In the genomic region with DNA sequence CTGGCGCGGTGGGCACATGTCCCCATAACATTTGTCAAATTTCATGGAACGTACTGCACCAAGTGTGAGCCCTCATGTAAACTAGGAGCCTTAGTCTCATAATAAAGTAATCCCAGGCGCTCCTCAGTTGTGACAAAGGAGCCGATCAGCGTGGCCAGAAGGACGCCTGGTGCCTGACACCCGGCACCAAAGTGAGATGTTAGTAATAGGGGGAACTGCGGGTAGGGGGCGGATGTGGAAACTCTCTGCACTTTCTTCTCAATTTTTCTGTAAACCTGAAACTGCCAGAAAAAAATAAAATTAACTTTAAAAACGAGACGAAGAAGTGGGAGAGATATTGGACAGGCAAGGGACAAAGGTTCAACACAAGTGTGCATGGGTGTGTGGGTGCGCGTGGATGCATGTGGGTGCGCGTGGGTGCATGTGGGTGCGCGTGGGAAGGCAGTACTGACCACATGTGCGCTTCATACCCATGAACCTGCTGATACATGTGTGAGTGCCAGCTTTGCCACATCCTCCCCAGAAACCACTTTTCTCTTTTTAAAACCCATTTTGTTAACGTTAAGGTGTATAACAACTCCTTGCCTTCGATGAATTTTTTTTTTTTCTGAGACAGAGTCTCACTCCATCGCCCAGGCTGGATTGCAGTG, we compare ENCODE assay signal across 20 cellular contexts. TPM values are rescaled to one million over a fixed set of nuclear protein-coding genes. Genes with fewer than 3 reads are reported as not detected.
A peak's percentile ranks its signal among the peaks of the same experiment; 100 is the strongest.
DNase-seq lines count a peak whose midpoint lies in the region; FAIRE-seq and TF ChIP-seq lines count a peak whose summit lies in the region.
"Had no signal": no experiment of that assay in that cellular context is flagged by ENCODE, and none has a peak within 500 bp of the region (broad histone marks: within the 10 kb centered on the region; RNA-seq: fewer than 3 reads in every experiment).

No MANE protein-coding gene starts in this region.

- peaks cover 3 to 13% of the 10 kb centered on the region in 2 donors for H3K9me3 ChIP-seq in kidney (ENCODE audit: control insufficient read depth in 1 of 2, low read length in 2 of 2)
- peaks cover 7% of the 10 kb centered on the region for H3K9me3 ChIP-seq in suprapubic skin

- peaks cover 4% of the 10 kb centered on the region for H3K36me3 Mint-ChIP-seq in activated CD4-positive, alpha-beta memory T cell treated with anti-CD3 and anti-CD28 coated beads for 36 hours
- no peaks in the 10 kb centered on the region for H3K36me3 Mint-ChIP-seq in activated CD4-positive, alpha-beta memory T cell treated with anti-CD3 and anti-CD28 coated beads, Interleukin-2, amount 10 ng/mL, durations not matched to agents 7 days and 5 days (ENCODE audit: low read depth)
- H3K36me3 Mint-ChIP-seq in T-helper 2 cell treated with Interferon-gamma antibody and Interleukin-4, amounts not matched to agents 5 μg/mL and 100 μg/mL, for 36 hours (ENCODE audit: low read depth): no peaks in the 10 kb centered on the region
- H3K36me3 Mint-ChIP-seq: CD4-positive, CD25-positive, alpha-beta regulatory T cell had no signal

- no peak for FAIRE-seq in kidney (lab: Jason Lieb, UNC)
- FAIRE-seq: colon, frontal cortex, K562, TTC549 had no signal

- no peak overlapping the region for H3K9ac ChIP-seq in kidney (ENCODE audit: low read length in 2 of 2)

- POLR2A ChIA-PET in activated CD4-positive, alpha-beta memory T cell treated with anti-CD3 and anti-CD28 coated beads for 36 hours (lab: Charles Lee): no interaction called here
- POLR2A ChIA-PET in activated CD4-positive, alpha-beta memory T cell treated with anti-CD3 and anti-CD28 coated beads, Interleukin-2, amount 10 ng/mL, durations not matched to agents 7 days and 5 days (lab: Charles Lee): no interaction called here

- H3K4me3 ChIP-seq in kidney (ENCODE audit: low read length in 2 of 2): no peak overlapping the region
- H3K4me3 ChIP-seq in suprapubic skin: no peak overlapping the region
- H3K4me3 ChIP-seq: K562, lung had no signal

- 85% methylated on average over 22 of the region's 22 CpGs for WGBS in suprapubic skin

- H3K9me3 Mint-ChIP-seq in activated CD4-positive, alpha-beta memory T cell treated with anti-CD3 and anti-CD28 coated beads for 36 hours: peaks cover 12% of the 10 kb centered on the region
- peaks cover 13% of the 10 kb centered on the region for H3K9me3 Mint-ChIP-seq in activated CD4-positive, alpha-beta memory T cell treated with anti-CD3 and anti-CD28 coated beads, Interleukin-2, amount 10 ng/mL, durations not matched to agents 7 days and 5 days
- H3K9me3 Mint-ChIP-seq in T-helper 2 cell treated with Interferon-gamma antibody and Interleukin-4, amounts not matched to agents 5 μg/mL and 100 μg/mL, for 36 hours: peaks cover 13% of the 10 kb centered on the region

- no peak for TF ChIP-seq EP300 in suprapubic skin (IDR thresholded peaks at IDR 0.05)

- H3K4me3 Mint-ChIP-seq in activated CD4-positive, alpha-beta memory T cell treated with anti-CD3 and anti-CD28 coated beads for 36 hours: no peak overlapping the region
- H3K4me3 Mint-ChIP-seq in activated CD4-positive, alpha-beta memory T cell treated with anti-CD3 and anti-CD28 coated beads, Interleukin-2, amount 10 ng/mL, durations not matched to agents 7 days and 5 days: no peak overlapping the region
- H3K4me3 Mint-ChIP-seq in T-helper 2 cell treated with Interferon-gamma antibody and Interleukin-4, amounts not matched to agents 5 μg/mL and 100 μg/mL, for 36 hours: no peak overlapping the region
- H3K4me3 Mint-ChIP-seq: CD4-positive, CD25-positive, alpha-beta regulatory T cell; nephron progenitor cell had no signal

- intact Hi-C loops in activated CD4-positive, alpha-beta memory T cell treated with anti-CD3 and anti-CD28 coated beads for 36 hours (cut with micrococcal nuclease): loop anchor here (2.0 kb wide), 1 partner anchor 17 kb away; no protein-coding TSS in a partner anchor
- intact Hi-C loops in kidney (cut with DNase I): no loop called here

- no peak overlapping the region for H3K27ac Mint-ChIP-seq in activated CD4-positive, alpha-beta memory T cell treated with anti-CD3 and anti-CD28 coated beads for 36 hours
- H3K27ac Mint-ChIP-seq in activated CD4-positive, alpha-beta memory T cell treated with anti-CD3 and anti-CD28 coated beads, Interleukin-2, amount 10 ng/mL, durations not matched to agents 7 days and 5 days: no peak overlapping the region
- H3K27ac Mint-ChIP-seq in T-helper 2 cell treated with Interferon-gamma antibody and Interleukin-4, amounts not matched to agents 5 μg/mL and 100 μg/mL, for 36 hours: no peak overlapping the region
- H3K27ac Mint-ChIP-seq: CD4-positive, CD25-positive, alpha-beta regulatory T cell; nephron progenitor cell had no signal

- CTCF ChIA-PET in activated CD4-positive, alpha-beta memory T cell treated with anti-CD3 and anti-CD28 coated beads for 36 hours (lab: Charles Lee): no interaction called here
- CTCF ChIA-PET in activated CD4-positive, alpha-beta memory T cell treated with anti-CD3 and anti-CD28 coated beads, Interleukin-2, amount 10 ng/mL, durations not matched to agents 7 days and 5 days (lab: Charles Lee): no interaction called here

- H3K4me1 Mint-ChIP-seq in activated CD4-positive, alpha-beta memory T cell treated with anti-CD3 and anti-CD28 coated beads for 36 hours (ENCODE audit: low read depth): peaks cover 12% of the 10 kb centered on the region
- peaks cover 9% of the 10 kb centered on the region for H3K4me1 Mint-ChIP-seq in activated CD4-positive, alpha-beta memory T cell treated with anti-CD3 and anti-CD28 coated beads, Interleukin-2, amount 10 ng/mL, durations not matched to agents 7 days and 5 days
- H3K4me1 Mint-ChIP-seq in T-helper 2 cell treated with Interferon-gamma antibody and Interleukin-4, amounts not matched to agents 5 μg/mL and 100 μg/mL, for 36 hours (ENCODE audit: low read depth): no peaks in the 10 kb centered on the region
- H3K4me1 Mint-ChIP-seq: CD4-positive, CD25-positive, alpha-beta regulatory T cell had no signal

- no peaks in the 10 kb centered on the region for H3K27me3 ChIP-seq in suprapubic skin

- no peak overlapping the region for H3K27ac ChIP-seq in kidney (ENCODE audit: low read depth in 2 of 2, low read length in 2 of 2)
- no peak overlapping the region for H3K27ac ChIP-seq in suprapubic skin

- H3K4me1 ChIP-seq in kidney (ENCODE audit: control insufficient read depth in 1 of 2, insufficient read depth in 1 of 2, low read depth in 1 of 2, low read length in 2 of 2) (no peaks in the 10 kb centered on the region), suprapubic skin (peaks cover 4% of the 10 kb centered on the region)

- DNase-seq in activated CD4-positive, alpha-beta memory T cell treated with anti-CD3 and anti-CD28 coated beads for 36 hours: peak; percentile 66
- no peak for DNase-seq in activated CD4-positive, alpha-beta memory T cell treated with anti-CD3 and anti-CD28 coated beads, Interleukin-2, amount 10 ng/mL, durations not matched to agents 7 days and 5 days
- DNase-seq in T-helper 2 cell treated with Interferon-gamma antibody and Interleukin-4, amounts not matched to agents 5 μg/mL and 100 μg/mL, for 36 hours (ENCODE audit: low spot score): peak; percentile 6
- DNase-seq in kidney: peak; percentile 27
- peak; percentile 15 for DNase-seq in stimulated activated CD8-positive, alpha-beta memory T cell treated with anti-CD3 and anti-CD28 coated beads, Interleukin-4, amount 100 ng/mL, for 24 hours (ENCODE audit: low read depth)
- no peak for DNase-seq in Ammon's horn (ENCODE audit: low spot score)
- DNase-seq in suprapubic skin (ENCODE audit: low spot score in 2 of 2): no peak
- DNase-seq in iPS-NIHi11 (ENCODE audit: low spot score): no peak
- DNase-seq: CD4-positive, CD25-positive, alpha-beta regulatory T cell; nephron progenitor cell; OCI-M1 had no signal

- H3K27me3 Mint-ChIP-seq in activated CD4-positive, alpha-beta memory T cell treated with anti-CD3 and anti-CD28 coated beads for 36 hours: peaks cover 19% of the 10 kb centered on the region
- peaks cover 13% of the 10 kb centered on the region for H3K27me3 Mint-ChIP-seq in activated CD4-positive, alpha-beta memory T cell treated with anti-CD3 and anti-CD28 coated beads, Interleukin-2, amount 10 ng/mL, durations not matched to agents 7 days and 5 days
- H3K27me3 Mint-ChIP-seq in T-helper 2 cell treated with Interferon-gamma antibody and Interleukin-4, amounts not matched to agents 5 μg/mL and 100 μg/mL, for 36 hours (ENCODE audit: low read depth): no peaks in the 10 kb centered on the region
- H3K27me3 Mint-ChIP-seq: CD4-positive, CD25-positive, alpha-beta regulatory T cell had no signal

- H3K36me3 ChIP-seq in kidney (ENCODE audit: control insufficient read depth in 1 of 2, insufficient read depth in 2 of 2, low read length in 2 of 2) (no peaks in the 10 kb centered on the region), suprapubic skin (no peaks in the 10 kb centered on the region)

- no peak for TF ChIP-seq POLR2A in suprapubic skin (IDR thresholded peaks at IDR 0.05)

- TF ChIP-seq CTCF in kidney (IDR thresholded peaks at IDR 0.05; ENCODE audit: borderline replicate concordance, extremely low read depth, insufficient read depth): no peak
- TF ChIP-seq CTCF in suprapubic skin (IDR thresholded peaks at IDR 0.05): no peak

RNA-seq across cellular contexts. Expression of a gene that starts 55.4 kb away (rescaled TPM):
- total RNA-seq in activated CD4-positive, alpha-beta memory T cell treated with anti-CD3 and anti-CD28 coated beads for 36 hours: not detected
- not detected for total RNA-seq in activated CD4-positive, alpha-beta memory T cell treated with anti-CD3 and anti-CD28 coated beads, Interleukin-2, amount 10 ng/mL, durations not matched to agents 7 days and 5 days
- total RNA-seq in kidney: not detected
- not detected for polyA plus RNA-seq in kidney (ENCODE audit: insufficient read depth, low read depth, low replicate concordance)
- not detected for total RNA-seq in suprapubic skin
- total RNA-seq: A673; CD4-positive, CD25-positive, alpha-beta regulatory T cell; Daoy; frontal cortex; K562; lung; NCI-H460; urinary bladder had no signal
- polyA plus RNA-seq: CD4-positive, CD25-positive, alpha-beta regulatory T cell; K562; lung had no signal

Comparison
In these comparisons a context has a peak if more than half of its experiments do, and no peak if none do; other contexts are left out.
1. DNase-seq: peak in activated CD4-positive, alpha-beta memory T cell treated with anti-CD3 and anti-CD28 coated beads for 36 hours (single experiment), T-helper 2 cell treated with Interferon-gamma antibody and Interleukin-4, amounts not matched to agents 5 μg/mL and 100 μg/mL, for 36 hours (single experiment), kidney (single experiment) and stimulated activated CD8-positive, alpha-beta memory T cell treated with anti-CD3 and anti-CD28 coated beads, Interleukin-4, amount 100 ng/mL, for 24 hours (single experiment); none in activated CD4-positive, alpha-beta memory T cell treated with anti-CD3 and anti-CD28 coated beads, Interleukin-2, amount 10 ng/mL, durations not matched to agents 7 days and 5 days (single experiment), Ammon's horn (single experiment), suprapubic skin (0 of 2) and iPS-NIHi11 (single experiment).